28 cellular contexts compared by ENCODE assay signal in the genomic region with DNA sequence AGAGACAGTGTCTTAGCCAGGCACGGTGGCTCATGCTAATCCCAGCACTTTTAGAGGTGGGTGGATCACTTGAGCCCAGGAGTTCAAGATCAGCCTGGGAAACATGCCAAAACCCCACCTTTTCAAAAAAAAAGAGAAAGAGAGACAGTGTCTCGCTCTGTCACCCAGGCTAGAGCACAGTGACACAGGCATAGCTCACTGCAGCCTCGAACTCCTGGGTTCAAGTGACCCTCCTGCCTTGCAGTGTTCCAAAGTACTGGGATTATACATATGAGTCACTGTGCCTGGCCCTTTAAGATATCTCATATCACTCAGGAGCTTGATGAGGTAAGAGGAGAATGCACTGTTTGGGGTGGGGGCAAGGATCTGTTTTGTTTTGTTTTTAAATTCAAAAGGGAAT. TPM values are rescaled to one million over a fixed set of nuclear protein-coding genes. Genes with fewer than 3 reads are reported as not detected.
DNase-seq lines count a peak whose midpoint lies in the region; ATAC-seq and TF ChIP-seq lines count a peak whose summit lies in the region.
"Had no signal": no experiment of that assay in that cellular context is flagged by ENCODE, and none has a peak within 500 bp of the region (broad histone marks: within the 10 kb centered on the region; RNA-seq: fewer than 3 reads in every experiment).

No MANE protein-coding gene starts in this region.

- no peak for DNase-seq in AG04450 (ENCODE audit: low read depth, low spot score)
- no peak for DNase-seq in HFFc6
- no peak for DNase-seq in ascending aorta (ENCODE audit: low spot score in 2 of 2)
- no peak for DNase-seq in left colon
- no peak for DNase-seq in OCI-LY7 (ENCODE audit: low spot score)
- no peak for DNase-seq in cerebellar cortex (ENCODE audit: low spot score)
- DNase-seq in mammary epithelial cell: no peak
- no peak for DNase-seq in NCI-H774 (lab: John Stamatoyannopoulos, UW)
- DNase-seq: activated CD4-positive, alpha-beta T cell treated with anti-CD3 and anti-CD28 coated beads for 4 hours; activated gamma-delta T cell; activated naive CD8-positive, alpha-beta T cell treated with anti-CD3 and anti-CD28 coated beads, Interleukin-2, amount 10 ng/mL, durations not matched to agents 7 days and 5 days; activated T-cell treated with anti-CD3 and anti-CD28 coated beads, Interleukin-2, amount 50 U/mL, for 1 hour; BE2C; CD8-positive, alpha-beta memory T cell; cerebellar nuclear complex; GDM1; heart right ventricle; NCI-H187 treated with DMSO at 0.1 percent for 48 hours; NCI-H345; NCI-H748 treated with DMSO at 0.1 percent for 48 hours; right cardiac atrium; stimulated activated CD4-positive, alpha-beta T cell treated with anti-CD3 and anti-CD28 coated beads, Interleukin-12 subunit alpha, Interleukin-12 subunit beta, amount 100 ng/mL, for 4 hours; stimulated activated CD4-positive, alpha-beta T cell treated with anti-CD3 and anti-CD28 coated beads, Interleukin-4, amount 100 ng/mL, for 1 hour; upper lobe of right lung had no signal

- POLR2A ChIA-PET in AG04450 (lab: Yijun Ruan, JAX) (no interaction called here), OCI-LY7 (lab: Charles Lee) (interaction anchor here (0.6 to 0.7 kb wide), 2 partner anchors 19 to 39 kb away, joined by 3 to 4 read pairs; no protein-coding TSS in a partner anchor)

- CTCF ChIA-PET in AG04450 (lab: Charles Lee): no interaction called here
- CTCF ChIA-PET in OCI-LY7 (lab: Charles Lee; ENCODE audit: unreplicated experiment): no interaction called here
- CTCF ChIA-PET in mammary epithelial cell (lab: Charles Lee; ENCODE audit: low non-redundant PET): no interaction called here

- H3K79me2 ChIP-seq in OCI-LY7 (ENCODE audit: insufficient read depth, low read depth, low read length) (no peaks in the 10 kb centered on the region), mammary epithelial cell (ENCODE audit: insufficient read depth, low read length) (no peaks in the 10 kb centered on the region)
- H3K79me2 ChIP-seq: parathyroid adenoma had no signal

- peaks cover 5% of the 10 kb centered on the region; the same call in 1 of the 2 replicates for H3K9me3 Mint-ChIP-seq in HFFc6
- H3K9me3 Mint-ChIP-seq: activated naive CD8-positive, alpha-beta T cell treated with anti-CD3 and anti-CD28 coated beads, Interleukin-2, amount 10 ng/mL, durations not matched to agents 7 days and 5 days; CD8-positive, alpha-beta memory T cell; memory B cell; neural crest cell; T-helper 2 cell treated with Interferon-gamma antibody and Interleukin-4, amounts not matched to agents 5 μg/mL and 100 μg/mL, for 36 hours had no signal

- H3K4me2 ChIP-seq in OCI-LY7 (ENCODE audit: low read length) (no peak overlapping the region), mammary epithelial cell (ENCODE audit: insufficient read depth, low read depth, low read length) (no peak overlapping the region)

- no peaks in the 10 kb centered on the region for H3K27me3 ChIP-seq in AG04450 (ENCODE audit: control insufficient read depth, insufficient read depth, low read length)
- H3K27me3 ChIP-seq in ascending aorta: no peaks in the 10 kb centered on the region
- no peaks in the 10 kb centered on the region for H3K27me3 ChIP-seq in mammary epithelial cell (ENCODE audit: insufficient read depth, low read length)
- H3K27me3 ChIP-seq: BE2C, heart right ventricle, upper lobe of right lung had no signal

- no peak overlapping the region for H2AFZ ChIP-seq in OCI-LY7 (ENCODE audit: low read length)
- H2AFZ ChIP-seq in mammary epithelial cell (ENCODE audit: low read depth, low read length): no peak overlapping the region
- H2AFZ ChIP-seq: parathyroid adenoma had no signal

- no peak overlapping the region for H3K4me3 ChIP-seq in AG04450 (ENCODE audit: low read depth, low read length)
- no peak overlapping the region for H3K4me3 ChIP-seq in ascending aorta
- no peak overlapping the region for H3K4me3 ChIP-seq in OCI-LY7 (ENCODE audit: low read depth, low read length, poor library complexity, severe bottlenecking)
- no peak overlapping the region for H3K4me3 ChIP-seq in mammary epithelial cell (replicated peaks in 1 of 3; ENCODE audit: insufficient read depth in 1 of 3, low read depth in 2 of 3, low read length in 3 of 3)
- H3K4me3 ChIP-seq: heart right ventricle, upper lobe of right lung had no signal

- TF ChIP-seq CTCF in AG04450 (IDR thresholded peaks at IDR 0.05; ENCODE audit: low read depth, low read length) (no peak), HFFc6 (IDR thresholded peaks at IDR 0.05) (no peak), ascending aorta (IDR thresholded peaks at IDR 0.05) (no peak), OCI-LY7 (conservative IDR thresholded peaks at IDR 0.05; ENCODE audit: low read length) (no peak), mammary epithelial cell (conservative IDR thresholded peaks at IDR 0.05 in 1 of 2, IDR thresholded peaks at IDR 0.05 in 1 of 2; ENCODE audit: extremely low read depth in 1 of 2, insufficient read depth in 1 of 2, low read depth in 1 of 2, low read length in 2 of 2) (no peak)

- dilution Hi-C loops in mammary epithelial cell (cut with HindIII; ENCODE audit: low sequenced_read_pairs): loop anchor here (5.0 kb wide), 1 partner anchor 38 kb away; no protein-coding TSS in a partner anchor

- no TSS peak for BruUV-seq in OCI-LY7 (replicated peaks; lab: Mats Ljungman, UMichigan)
- no TSS peak for BruUV-seq in mammary epithelial cell (replicated peaks; lab: Mats Ljungman, UMichigan)

- intact Hi-C loops in ascending aorta (cut with DNase I): no loop called here
- intact Hi-C loops in left colon (cut with DNase I, micrococcal nuclease): no loop called here
- intact Hi-C loops in OCI-LY7 (cut with micrococcal nuclease; ENCODE audit: unreplicated experiment): no loop called here
- intact Hi-C loops in mammary epithelial cell (cut with micrococcal nuclease): no loop called here

- H3K36me3 ChIP-seq in ascending aorta (peaks cover 12 to 23% of the 10 kb centered on the region in 2 donors), OCI-LY7 (ENCODE audit: insufficient read depth, low read length) (peaks cover 63% of the 10 kb centered on the region), mammary epithelial cell (ENCODE audit: insufficient read depth, low read length) (peaks cover 27% of the 10 kb centered on the region)

- no peak overlapping the region for H3K4me3 Mint-ChIP-seq in HFFc6
- H3K4me3 Mint-ChIP-seq: activated naive CD8-positive, alpha-beta T cell treated with anti-CD3 and anti-CD28 coated beads, Interleukin-2, amount 10 ng/mL, durations not matched to agents 7 days and 5 days; CD8-positive, alpha-beta memory T cell; memory B cell; neural crest cell; T-helper 2 cell treated with Interferon-gamma antibody and Interleukin-4, amounts not matched to agents 5 μg/mL and 100 μg/mL, for 36 hours had no signal

- H3K27ac Mint-ChIP-seq in HFFc6: peak overlapping the region; percentile 88
- H3K27ac Mint-ChIP-seq: activated naive CD8-positive, alpha-beta T cell treated with anti-CD3 and anti-CD28 coated beads, Interleukin-2, amount 10 ng/mL, durations not matched to agents 7 days and 5 days; memory B cell; T-helper 2 cell treated with Interferon-gamma antibody and Interleukin-4, amounts not matched to agents 5 μg/mL and 100 μg/mL, for 36 hours had no signal

- peaks cover 34 to 63% of the 10 kb centered on the region in 2 donors for H3K4me1 ChIP-seq in ascending aorta
- no peaks in the 10 kb centered on the region for H3K4me1 ChIP-seq in OCI-LY7 (ENCODE audit: insufficient read depth, low read length, poor library complexity, severe bottlenecking)
- H3K4me1 ChIP-seq in mammary epithelial cell (ENCODE audit: insufficient read depth, low read length): peaks cover 53% of the 10 kb centered on the region
- H3K4me1 ChIP-seq: BE2C had no signal

- peaks cover 4% of the 10 kb centered on the region; the same call in 1 of the 2 replicates for H3K9me3 ChIP-seq in AG04450 (ENCODE audit: control insufficient read depth, insufficient read depth, low read length)
- H3K9me3 ChIP-seq in ascending aorta: no peaks in the 10 kb centered on the region
- H3K9me3 ChIP-seq in OCI-LY7 (ENCODE audit: low read length): no peaks in the 10 kb centered on the region
- no peaks in the 10 kb centered on the region for H3K9me3 ChIP-seq in mammary epithelial cell (replicated peaks; ENCODE audit: insufficient read depth, low read length)
- H3K9me3 ChIP-seq: BE2C, heart right ventricle, upper lobe of right lung had no signal

- 37% methylated on average over 3 of the region's 3 CpGs for WGBS in mammary epithelial cell (ENCODE audit: low coverage, missing lambda C conversion rate)

- peak; percentile 28 for ATAC-seq in left colon
- ATAC-seq: heart right ventricle, right cardiac atrium, upper lobe of right lung had no signal

- no peaks in the 10 kb centered on the region; the same call in 1 of the 2 replicates for H4K20me1 ChIP-seq in OCI-LY7 (ENCODE audit: insufficient read depth, low read length)
- no peaks in the 10 kb centered on the region for H4K20me1 ChIP-seq in mammary epithelial cell (ENCODE audit: insufficient read depth, low read length)

- H3K27me3 Mint-ChIP-seq in HFFc6 (ENCODE audit: insufficient read depth): peaks cover 2% of the 10 kb centered on the region
- H3K27me3 Mint-ChIP-seq: activated naive CD8-positive, alpha-beta T cell treated with anti-CD3 and anti-CD28 coated beads, Interleukin-2, amount 10 ng/mL, durations not matched to agents 7 days and 5 days; CD8-positive, alpha-beta memory T cell; memory B cell had no signal

- in situ Hi-C loops in mammary epithelial cell (cut with MboI; ENCODE audit: low sequenced_read_pairs in 2 of 2): no loop called here

- no peak overlapping the region for H3K9ac ChIP-seq in mammary epithelial cell (ENCODE audit: insufficient read depth, low read length)
- H3K9ac ChIP-seq: parathyroid adenoma had no signal

- H3K9me2 ChIP-seq in OCI-LY7 (ENCODE audit: insufficient read depth, low read length): no peaks in the 10 kb centered on the region

- peaks cover 70% of the 10 kb centered on the region for H3K36me3 Mint-ChIP-seq in HFFc6 (ENCODE audit: low read depth)

- H3K27ac ChIP-seq in AG04450 (ENCODE audit: low read depth, low read length) (peak overlapping the region; percentile 13), ascending aorta (peak overlapping the region; percentile 88 to 95), OCI-LY7 (ENCODE audit: low read depth, low read length, poor library complexity, severe bottlenecking) (no peak overlapping the region), mammary epithelial cell (ENCODE audit: insufficient read depth, low read depth, low read length) (no peak overlapping the region)
- H3K27ac ChIP-seq: parathyroid adenoma, upper lobe of right lung had no signal

- peaks cover 80% of the 10 kb centered on the region for H3K4me1 Mint-ChIP-seq in HFFc6 (ENCODE audit: low read depth)
- H3K4me1 Mint-ChIP-seq: activated naive CD8-positive, alpha-beta T cell treated with anti-CD3 and anti-CD28 coated beads, Interleukin-2, amount 10 ng/mL, durations not matched to agents 7 days and 5 days; CD8-positive, alpha-beta memory T cell; memory B cell; neural crest cell had no signal

RNA-seq across cellular contexts. Expression of gene LTBP2, which starts 48.1 kb away (rescaled TPM):
- polyA plus RNA-seq in AG04450 (2011; rRNA removed): 44.3 and 61.8 TPM in 2 replicates
- 45.0 and 60.1 TPM in 2 replicates for polyA minus RNA-seq in AG04450 (2011; rRNA and poly(A)+ RNA removed)
- total RNA-seq in HFFc6 (2021; fragmentation: NEBNext Ultra II Directional; extraction: Animal tissue kit (Norgen Biotek cat#: 25700)): 100 to 1,000 TPM; 109 to 165 (median 120) TPM
- total RNA-seq in ascending aorta: 383 TPM
- total RNA-seq in left colon: 1 to 10 TPM; 2.8 to 6.4 TPM
- 0.21 and 0.25 TPM in 2 replicates for total RNA-seq in OCI-LY7 (2014; rRNA removed; shearing (Covaris generic))
- 0.15 and 0.35 TPM in 2 replicates for total RNA-seq in OCI-LY7 (2022)
- 100 to 1,000 TPM; 104 to 322 TPM for total RNA-seq in mammary epithelial cell
- polyA plus RNA-seq in mammary epithelial cell: 56.3 TPM
- polyA minus RNA-seq in mammary epithelial cell: 131 TPM

RNA-seq across cellular contexts. Expression of gene AREL1, which starts 52.7 kb away (rescaled TPM):
- 51.8 and 55.3 TPM in 2 replicates for polyA plus RNA-seq in AG04450 (2011; rRNA removed)
- polyA minus RNA-seq in AG04450 (2011; rRNA and poly(A)+ RNA removed): 102 and 119 TPM in 2 replicates
- 10 to 100 TPM; 36.7 to 42.3 (median 40.6) TPM for total RNA-seq in HFFc6 (2021; fragmentation: NEBNext Ultra II Directional; extraction: Animal tissue kit (Norgen Biotek cat#: 25700))
- 17.9 TPM for total RNA-seq in ascending aorta
- 10 to 100 TPM; 49.6 to 50.5 TPM for total RNA-seq in left colon
- total RNA-seq in OCI-LY7 (2014; rRNA removed; shearing (Covaris generic)): 27.4 and 30.5 TPM in 2 replicates
- 37.8 and 41.5 TPM in 2 replicates for total RNA-seq in OCI-LY7 (2022)
- 10 to 100 TPM; 39.3 to 51.8 TPM for total RNA-seq in mammary epithelial cell
- polyA plus RNA-seq in mammary epithelial cell: 38.5 TPM
- polyA minus RNA-seq in mammary epithelial cell: 61.9 TPM

RNA-seq across cellular contexts. Expression of gene FCF1, which starts 52.8 kb away (rescaled TPM):
- 61.3 and 78.5 TPM in 2 replicates for polyA plus RNA-seq in AG04450 (2011; rRNA removed)
- polyA minus RNA-seq in AG04450 (2011; rRNA and poly(A)+ RNA removed): 27.1 and 58.3 TPM in 2 replicates
- 10 to 100 TPM; 69.7 to 87.4 (median 79.6) TPM for total RNA-seq in HFFc6 (2021; fragmentation: NEBNext Ultra II Directional; extraction: Animal tissue kit (Norgen Biotek cat#: 25700))
- total RNA-seq in ascending aorta: 10.0 TPM
- total RNA-seq in left colon: 10 to 100 TPM; 32.9 to 34.3 TPM
- total RNA-seq in OCI-LY7 (2014; rRNA removed; shearing (Covaris generic)): 16.1 and 23.2 TPM in 2 replicates
- total RNA-seq in OCI-LY7 (2022): 62.1 and 62.3 TPM in 2 replicates
- total RNA-seq in mammary epithelial cell: 10 to 100 TPM; 39.2 to 57.1 TPM
- 32.3 TPM for polyA plus RNA-seq in mammary epithelial cell
- polyA minus RNA-seq in mammary epithelial cell: 46.0 TPM

Comparison
In these comparisons a context has a peak if more than half of its experiments do, and no peak if none do; other contexts are left out.
1. H3K27ac ChIP-seq: peak in AG04450 (single experiment) and ascending aorta (2 of 2); none in OCI-LY7 (single experiment) and mammary epithelial cell (single experiment).
2. RNA of gene LTBP2, which starts 48.1 kb away (total RNA-seq): 383 TPM in ascending aorta (single experiment), 104 to 322 TPM in mammary epithelial cell and 109 to 165 TPM in HFFc6; 2.8 to 6.4 TPM in left colon and 0.15 to 0.35 TPM in OCI-LY7; every median in the first group is over 10 times any median in the second.